ENCODE assay signal across 30 cellular contexts in genomic region chr6:132858750-132859149, GRCh38.
"Had no signal": no experiment of that assay in that cellular context is flagged by ENCODE, and none has a peak within 500 bp of the region (broad histone marks: within the 10 kb centered on the region; RNA-seq: fewer than 3 reads in every experiment).

No MANE protein-coding gene starts in this region.

- H3K27ac ChIP-seq: ascending aorta, cardiac muscle cell, WERI-Rb-1 had no signal

- H3K4me1 ChIP-seq: ascending aorta had no signal

- H3K9me3 ChIP-seq: ascending aorta had no signal

- FAIRE-seq: bronchial epithelial cell had no signal

- DNase-seq: activated CD4-positive, alpha-beta memory T cell treated with anti-CD3 and anti-CD28 coated beads for 36 hours; activated CD4-positive, alpha-beta T cell treated with anti-CD3 and anti-CD28 coated beads for 1 hour; activated CD4-positive, alpha-beta T cell treated with anti-CD3 and anti-CD28 coated beads for 36 hours; activated CD4-positive, alpha-beta T cell treated with anti-CD3 and anti-CD28 coated beads for 48 hours; activated CD4-positive, alpha-beta T cell treated with anti-CD3 and anti-CD28 coated beads, Interleukin-2, amount 10 ng/mL, durations not matched to agents 7 days and 5 days; activated CD8-positive, alpha-beta memory T cell treated with anti-CD3 and anti-CD28 coated beads, Interleukin-2, amount 50 U/mL, for 4 hours; activated CD8-positive, alpha-beta T cell treated with anti-CD3 and anti-CD28 coated beads for 36 hours; activated effector memory CD4-positive, alpha-beta T cell treated with anti-CD3 and anti-CD28 coated beads, Interleukin-2, amount 50 U/mL, for 16 hours; activated gamma-delta T cell treated with Interleukin-2 at 50 U/mL for 16 hours; activated naive CD4-positive, alpha-beta T cell; activated naive CD4-positive, alpha-beta T cell treated with anti-CD3 and anti-CD28 coated beads for 36 hours; activated naive CD4-positive, alpha-beta T cell treated with anti-CD3 and anti-CD28 coated beads, Interleukin-2, amount 50 U/mL, for 16 hours; activated naive CD8-positive, alpha-beta T cell treated with anti-CD3 and anti-CD28 coated beads for 36 hours; activated T-cell treated with anti-CD3 and anti-CD28 coated beads for 4 hours; activated T-cell treated with anti-CD3 and anti-CD28 coated beads, Interleukin-2, amount 50 U/mL, for 1 hour; activated T-cell treated with anti-CD3 and anti-CD28 coated beads, Interleukin-2, amount 50 U/mL, for 4 hours; activated T-cell treated with anti-CD3 and anti-CD28 coated beads, Interleukin-2, amount 50 U/mL, for 72 hours; amygdala; anterior cingulate cortex; caudate nucleus; cerebellar nuclear complex; T-helper 17 cell; WERI-Rb-1 had no signal

- H3K27me3 ChIP-seq: ascending aorta, cardiac muscle cell had no signal

- ATAC-seq: activated CD4-positive, alpha-beta T cell treated with anti-CD3 and anti-CD28 coated beads for 36 hours; activated CD4-positive, CD25-positive, alpha-beta regulatory T cell treated with anti-CD3 and anti-CD28 coated beads, Interleukin-2, amount 50 U/mL, for 24 hours; activated CD8-positive, alpha-beta T cell treated with anti-CD3 and anti-CD28 coated beads for 36 hours; activated naive CD4-positive, alpha-beta T cell treated with anti-CD3 and anti-CD28 coated beads, Interleukin-2, amount 50 U/mL, for 72 hours; activated T-cell treated with anti-CD3 and anti-CD28 coated beads, Interleukin-2, amount 50 U/mL, for 4 hours; activated T-cell treated with anti-CD3 and anti-CD28 coated beads, Interleukin-2, amount 50 U/mL, for 72 hours; activated T-helper 17 cell treated with anti-CD3 and anti-CD28 coated beads, Interleukin-2, amount 50 U/mL, for 72 hours; T-helper 17 cell; WTC11 had no signal

- H3K36me3 ChIP-seq: ascending aorta, cardiac muscle cell, WERI-Rb-1 had no signal

- H3K4me3 ChIP-seq: ascending aorta, cardiac muscle cell had no signal
